1 cellular context compared by ENCODE assay signal in genomic region chr3:133023301-133023830, GRCh38.
TF ChIP-seq lines count a peak whose summit lies in the region.

No MANE protein-coding gene starts in this region.

TF ChIP-seq in HEK293, 187 proteins besides CTCF, POLR2A, EP300 and RAD21 (continued from another document):
- TF ChIP-seq PRDM4 (tag by site-specific recombination; IDR thresholded peaks at IDR 0.05) (no peak), ZBTB7A (tag by site-specific recombination; IDR thresholded peaks at IDR 0.05; ENCODE audit: low read depth) (no peak), ZIC2 (tag by site-specific recombination; IDR thresholded peaks at IDR 0.05) (no peak)
